22 cellular contexts compared by ENCODE assay signal in genomic region chr13:98299954-98300350, GRCh38.
DNase-seq lines count a peak whose midpoint lies in the region; ATAC-seq and TF ChIP-seq lines count a peak whose summit lies in the region.
"Had no signal": no experiment of that assay in that cellular context is flagged by ENCODE, and none has a peak within 500 bp of the region (broad histone marks: within the 10 kb centered on the region; RNA-seq: fewer than 3 reads in every experiment).

No MANE protein-coding gene starts in this region.

- peaks cover 6% of the 10 kb centered on the region for H3K4me1 Mint-ChIP-seq in MCF 10A (ENCODE audit: insufficient read depth, unreplicated experiment)
- H3K4me1 Mint-ChIP-seq: CD14-positive monocyte had no signal

- TF ChIP-seq CTCF in HEK293 (tag by site-specific recombination; IDR thresholded peaks at IDR 0.05) (no peak), cardiac fibroblast (IDR thresholded peaks at IDR 0.05; ENCODE audit: low read depth, low read length) (no peak), prostate gland (IDR thresholded peaks at IDR 0.05) (no peak), MCF 10A (IDR thresholded peaks at IDR 0.05; ENCODE audit: unreplicated experiment) (no peak)

- peaks cover 22% of the 10 kb centered on the region for H3K4me1 ChIP-seq in HEK293 (ENCODE audit: control insufficient read depth, insufficient read depth, low read length)
- H3K4me1 ChIP-seq in right cardiac atrium (ENCODE audit: control insufficient read depth, insufficient read depth, low read length) = no peaks in the 10 kb centered on the region
- H3K4me1 ChIP-seq in prostate gland (replicated peaks) = peaks cover 25% of the 10 kb centered on the region

- CTCF ChIA-PET in HEK293 (lab: Yijun Ruan, JAX) = interaction anchor here (0.7 kb wide), 1 partner anchor 146 kb away, joined by 3 read pairs; no protein-coding TSS in a partner anchor
- CTCF ChIA-PET in MCF 10A (lab: Yijun Ruan, JAX) = interaction anchor here (0.5 to 0.7 kb wide), 2 partner anchors 11 to 321 kb away, joined by 3 to 4 read pairs; no protein-coding TSS in a partner anchor

- no peak for TF ChIP-seq POLR2A in prostate gland (IDR thresholded peaks at IDR 0.05)

- no TSS peak for BruUV-seq in MCF 10A (replicated peaks; lab: Mats Ljungman, UMichigan)

- 56% methylated on average over 7 of the region's 7 CpGs for WGBS in right cardiac atrium
- WGBS in prostate gland = 54% methylated on average over 7 of the region's 7 CpGs

- no peak overlapping the region for H3K4me3 ChIP-seq in HEK293 (ENCODE audit: low read depth, low read length)
- no peak overlapping the region for H3K4me3 ChIP-seq in cardiac fibroblast (replicated peaks in 1 of 2; ENCODE audit: low read depth in 2 of 2, low read length in 2 of 2)
- no peak overlapping the region for H3K4me3 ChIP-seq in right cardiac atrium (ENCODE audit: low read length)
- H3K4me3 ChIP-seq in prostate gland = no peak overlapping the region
- H3K4me3 ChIP-seq: coronary artery, skin epidermis had no signal

- POLR2A ChIA-PET in HEK293 (lab: Yijun Ruan, JAX) = no interaction called here
- POLR2A ChIA-PET in MCF 10A (lab: Yijun Ruan, JAX) = interaction anchor here (0.7 kb wide), 1 partner anchor 304 kb away, joined by 3 read pairs; no protein-coding TSS in a partner anchor

- H3K9me3 ChIP-seq in HEK293 (ENCODE audit: control insufficient read depth, insufficient read depth, low read depth, low read length) (no peaks in the 10 kb centered on the region), right cardiac atrium (ENCODE audit: control insufficient read depth, low read length) (no peaks in the 10 kb centered on the region), prostate gland (no peaks in the 10 kb centered on the region)

- H3K27ac ChIP-seq in HEK293 (ENCODE audit: extremely low read depth, low read depth, low read length) (no peak overlapping the region), right cardiac atrium (ENCODE audit: low read length) (no peak overlapping the region), prostate gland (peak overlapping the region in 1 of 2 donors; percentile 76)

- ATAC-seq in right cardiac atrium (peak; percentile 47 to 51), sciatic nerve (peak; percentile 72), HG02610 (IDR thresholded peaks at IDR 0.05; ENCODE audit: unreplicated experiment) (no peak)
- ATAC-seq: activated naive CD4-positive, alpha-beta T cell treated with anti-CD3 and anti-CD28 coated beads, Interleukin-2, amount 50 U/mL, for 72 hours; left lobe of liver had no signal

- H3K36me3 ChIP-seq in HEK293 (ENCODE audit: control insufficient read depth in 2 of 2, insufficient read depth in 1 of 2, low read length in 2 of 2) (no peaks in the 10 kb centered on the region), prostate gland (no peaks in the 10 kb centered on the region)

- intact Hi-C loops in right cardiac atrium (cut with DNase I) = no loop called here
- intact Hi-C loops in sciatic nerve (cut with DNase I) = no loop called here
- intact Hi-C loops in prostate gland (cut with DNase I) = no loop called here
- intact Hi-C loops in MCF 10A (cut with micrococcal nuclease) = no loop called here

- no peaks in the 10 kb centered on the region for H3K27me3 Mint-ChIP-seq in MCF 10A (ENCODE audit: insufficient read depth, unreplicated experiment)

- no peak overlapping the region for H3K27ac Mint-ChIP-seq in MCF 10A (ENCODE audit: low read depth, unreplicated experiment)
- H3K27ac Mint-ChIP-seq: activated naive CD4-positive, alpha-beta T cell treated with anti-CD3 and anti-CD28 coated beads, Interleukin-2, amount 50 U/mL, for 72 hours; CD14-positive monocyte had no signal

- H3K4me3 Mint-ChIP-seq in MCF 10A (ENCODE audit: unreplicated experiment) = no peak overlapping the region
- H3K4me3 Mint-ChIP-seq: CD14-positive monocyte had no signal

- DNase-seq in cardiac fibroblast (ENCODE audit: low read depth in 2 of 2) (peak; percentile 14 to 49), right cardiac atrium (no peak), sciatic nerve (ENCODE audit: low spot score) (no peak), prostate gland (ENCODE audit: low spot score) (no peak), MCF 10A (ENCODE audit: unreplicated experiment) (no peak), T-helper 2 cell (no peak)
- DNase-seq: ACHN; activated CD4-positive, CD25-positive, alpha-beta regulatory T cell; activated CD8-positive, alpha-beta memory T cell treated with anti-CD3 and anti-CD28 coated beads for 24 hours; activated T-cell treated with anti-CD3 and anti-CD28 coated beads, Interleukin-2, amount 50 U/mL, for 48 hours; KG1; MV-4-11; NCI-H187 treated with DMSO at 0.1 percent for 48 hours; NCI-H524; stimulated activated CD4-positive, alpha-beta T cell treated with anti-CD3 and anti-CD28 coated beads, Interleukin-2, amount 100 ng/mL, for 48 hours had no signal

- no peaks in the 10 kb centered on the region for H3K36me3 Mint-ChIP-seq in MCF 10A (ENCODE audit: insufficient read depth, unreplicated experiment)
- H3K36me3 Mint-ChIP-seq: activated naive CD4-positive, alpha-beta T cell treated with anti-CD3 and anti-CD28 coated beads, Interleukin-2, amount 50 U/mL, for 72 hours; CD14-positive monocyte had no signal

- no peaks in the 10 kb centered on the region for H3K9me3 Mint-ChIP-seq in MCF 10A (ENCODE audit: unreplicated experiment)
- H3K9me3 Mint-ChIP-seq: activated naive CD4-positive, alpha-beta T cell treated with anti-CD3 and anti-CD28 coated beads, Interleukin-2, amount 50 U/mL, for 72 hours had no signal

- H3K27me3 ChIP-seq in right cardiac atrium (ENCODE audit: control insufficient read depth, insufficient read depth) (no peaks in the 10 kb centered on the region), prostate gland (replicated peaks; ENCODE audit: insufficient read depth) (no peaks in the 10 kb centered on the region)

TF ChIP-seq in HEK293, 187 proteins besides CTCF, POLR2A, EP300 and RAD21:
- no peak for TF ChIP-seq ZSCAN30 (tag by site-specific recombination; IDR thresholded peaks at IDR 0.05)
- peak; percentile 1; the same call in 1 of the 2 replicates for TF ChIP-seq REST (tag by site-specific recombination; IDR thresholded peaks at IDR 0.05)
TF ChIP-seq in HEK293: peak in this region for 1.

Comparison
In these comparisons a context has a peak if more than half of its experiments do, and no peak if none do; other contexts are left out.
1. DNase-seq: peak in cardiac fibroblast (2 of 2); none in right cardiac atrium (0 of 3), sciatic nerve (single experiment), prostate gland (single experiment), MCF 10A (single experiment) and T-helper 2 cell (0 of 5).